In the genomic region with DNA sequence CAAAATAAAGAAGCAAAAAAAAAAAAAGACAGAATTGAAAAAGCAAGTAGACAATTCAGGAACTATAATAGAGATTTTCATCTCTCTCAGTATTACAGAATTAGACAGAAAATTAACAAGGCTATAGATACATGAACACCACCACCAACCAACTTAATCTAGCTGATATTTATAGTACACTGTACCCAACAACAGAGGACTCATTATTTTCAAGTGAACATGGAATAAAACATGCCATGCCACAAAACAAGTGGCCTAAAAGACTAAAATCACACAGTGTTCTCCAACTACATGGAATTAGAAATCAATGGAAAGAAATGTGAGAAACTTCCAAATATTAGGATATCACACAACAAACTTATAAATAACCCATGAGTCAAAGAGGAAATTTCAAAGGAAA, we compare ENCODE assay signal across 19 cellular contexts. TPM values are rescaled to one million over a fixed set of nuclear protein-coding genes. Genes with fewer than 3 reads are reported as not detected.
DNase-seq lines count a peak whose midpoint lies in the region; ATAC-seq and TF ChIP-seq lines count a peak whose summit lies in the region.
"Had no signal": no experiment of that assay in that cellular context is flagged by ENCODE, and none has a peak within 500 bp of the region (broad histone marks: within the 10 kb centered on the region; RNA-seq: fewer than 3 reads in every experiment).

No MANE protein-coding gene starts in this region.

- H2AFZ ChIP-seq in GM23338 = no peak overlapping the region

- H3K27ac ChIP-seq in CD8-positive, alpha-beta T cell (ENCODE audit: low read depth, low read length) = no peak overlapping the region
- H3K27ac ChIP-seq in GM23338 (ENCODE audit: low read depth) (no peak overlapping the region), esophagus muscularis mucosa (replicated peaks in 1 of 4) (no peak overlapping the region)
- H3K27ac ChIP-seq: 22Rv1; BLaER1 treated with 17β-estradiol and CSF1 and Interleukin-3, amounts not matched to agents 10 nM and 100 nM had no signal

- H4K20me1 ChIP-seq in GM23338 (replicated peaks; ENCODE audit: insufficient read depth) = 0 out of 2 replicates have a peak, but pooled peaks cover 2% of the 10 kb centered on the region

- H3K4me3 ChIP-seq in CD8-positive, alpha-beta T cell (ENCODE audit: low read depth, low read length) = no peak overlapping the region
- H3K4me3 ChIP-seq in GM23338 (no peak overlapping the region), esophagus muscularis mucosa (no peak overlapping the region)
- H3K4me3 ChIP-seq: BLaER1 treated with 17β-estradiol and CSF1 and Interleukin-3, amounts not matched to agents 10 nM and 100 nM; GM12878 had no signal

- H3K27me3 ChIP-seq in CD8-positive, alpha-beta T cell (ENCODE audit: insufficient read depth, low read length) = no peaks in the 10 kb centered on the region
- no peaks in the 10 kb centered on the region for H3K27me3 ChIP-seq in GM23338 (ENCODE audit: insufficient read depth)
- no peaks in the 10 kb centered on the region for H3K27me3 ChIP-seq in esophagus muscularis mucosa
- H3K27me3 ChIP-seq: BE2C; BLaER1 treated with 17β-estradiol and CSF1 and Interleukin-3, amounts not matched to agents 10 nM and 100 nM had no signal

- POLR2A ChIA-PET in CD8-positive, alpha-beta T cell (lab: Charles Lee) = no interaction called here

- no peak for TF ChIP-seq POLR2A in esophagus muscularis mucosa (IDR thresholded peaks at IDR 0.05; ENCODE audit: low read depth)

- DNase-seq in activated CD8-positive, alpha-beta memory T cell treated with anti-CD3 and anti-CD28 coated beads, Interleukin-2, amount 10 ng/mL, durations not matched to agents 7 days and 5 days = no peak
- no peak for DNase-seq in activated CD8-positive, alpha-beta memory T cell treated with anti-CD3 and anti-CD28 coated beads, Interleukin-2, amount 50 U/mL, for 48 hours
- no peak for DNase-seq in CD8-positive, alpha-beta T cell
- DNase-seq in GM23338 (ENCODE audit: low spot score) = no peak
- DNase-seq in esophagus muscularis mucosa (ENCODE audit: extremely low spot score) = no peak
- no peak for DNase-seq in activated T-helper 1 cell treated with anti-CD3 and anti-CD28 coated beads, Interleukin-12 subunit alpha, Interleukin-12 subunit beta, Interleukin-2, Interleukin-4 antibody, amounts not matched to agents 30 ng/mL and 10 ng/mL and 1 ng/mL, durations not matched to agents 14 hours and 24 hours and 36 hours (ENCODE audit: low spot score)
- DNase-seq: AML-193; BE2C; Calu3; CD4-positive, alpha-beta T cell; COR-L47; DMS153; DND-41; H7; HCEC 1CT had no signal

- H3K27ac Mint-ChIP-seq in activated CD8-positive, alpha-beta memory T cell treated with anti-CD3 and anti-CD28 coated beads, Interleukin-2, amount 10 ng/mL, durations not matched to agents 7 days and 5 days = peak overlapping the region; percentile 5
- peak overlapping the region; percentile 6 for H3K27ac Mint-ChIP-seq in CD8-positive, alpha-beta T cell
- H3K27ac Mint-ChIP-seq in GM23338 = peak overlapping the region; percentile 18; the same call in 1 of the 2 replicates
- no peak overlapping the region for H3K27ac Mint-ChIP-seq in activated T-helper 1 cell treated with anti-CD3 and anti-CD28 coated beads, Interleukin-12 subunit alpha, Interleukin-12 subunit beta, Interleukin-2, Interleukin-4 antibody, amounts not matched to agents 30 ng/mL and 10 ng/mL and 1 ng/mL, durations not matched to agents 14 hours and 24 hours and 36 hours
- H3K27ac Mint-ChIP-seq: CD14-positive monocyte; CD4-positive, alpha-beta T cell had no signal

- H3K9me3 ChIP-seq in CD8-positive, alpha-beta T cell (ENCODE audit: low read length) = no peaks in the 10 kb centered on the region
- no peaks in the 10 kb centered on the region for H3K9me3 ChIP-seq in esophagus muscularis mucosa
- H3K9me3 ChIP-seq: BE2C; BLaER1 treated with 17β-estradiol and CSF1 and Interleukin-3, amounts not matched to agents 10 nM and 100 nM had no signal

- H3K79me2 ChIP-seq in GM23338 (replicated peaks; ENCODE audit: insufficient read depth) = peaks cover 4% of the 10 kb centered on the region; the same call in 1 of the 2 replicates

- H3K36me3 Mint-ChIP-seq in activated CD8-positive, alpha-beta memory T cell treated with anti-CD3 and anti-CD28 coated beads, Interleukin-2, amount 10 ng/mL, durations not matched to agents 7 days and 5 days = peaks cover 46% of the 10 kb centered on the region
- H3K36me3 Mint-ChIP-seq in CD8-positive, alpha-beta T cell = peaks cover 57% of the 10 kb centered on the region
- peaks cover 5% of the 10 kb centered on the region; the same call in 1 of the 3 replicates for H3K36me3 Mint-ChIP-seq in GM23338 (ENCODE audit: low read depth)
- peaks cover 34% of the 10 kb centered on the region for H3K36me3 Mint-ChIP-seq in activated T-helper 1 cell treated with anti-CD3 and anti-CD28 coated beads, Interleukin-12 subunit alpha, Interleukin-12 subunit beta, Interleukin-2, Interleukin-4 antibody, amounts not matched to agents 30 ng/mL and 10 ng/mL and 1 ng/mL, durations not matched to agents 14 hours and 24 hours and 36 hours (ENCODE audit: low read depth)

- no peak for ATAC-seq in activated CD8-positive, alpha-beta memory T cell treated with anti-CD3 and anti-CD28 coated beads, Interleukin-2, amount 10 ng/mL, durations not matched to agents 7 days and 5 days
- no peak for ATAC-seq in CD8-positive, alpha-beta T cell
- no peak for ATAC-seq in GM23338
- ATAC-seq: GM12878 had no signal

- no peaks in the 10 kb centered on the region for H3K27me3 Mint-ChIP-seq in activated CD8-positive, alpha-beta memory T cell treated with anti-CD3 and anti-CD28 coated beads, Interleukin-2, amount 10 ng/mL, durations not matched to agents 7 days and 5 days
- no peaks in the 10 kb centered on the region for H3K27me3 Mint-ChIP-seq in CD8-positive, alpha-beta T cell (ENCODE audit: low read depth)
- H3K27me3 Mint-ChIP-seq in GM23338 (ENCODE audit: insufficient read depth, low read depth, poor library complexity) = no peaks in the 10 kb centered on the region
- H3K27me3 Mint-ChIP-seq in activated T-helper 1 cell treated with anti-CD3 and anti-CD28 coated beads, Interleukin-12 subunit alpha, Interleukin-12 subunit beta, Interleukin-2, Interleukin-4 antibody, amounts not matched to agents 30 ng/mL and 10 ng/mL and 1 ng/mL, durations not matched to agents 14 hours and 24 hours and 36 hours (ENCODE audit: insufficient read depth) = no peaks in the 10 kb centered on the region
- H3K27me3 Mint-ChIP-seq: CD4-positive, alpha-beta T cell had no signal

- H3K9me2 ChIP-seq in GM23338 (ENCODE audit: insufficient read depth) = no peaks in the 10 kb centered on the region

- H3F3A ChIP-seq in GM23338 (replicated peaks; ENCODE audit: low read depth) = no peaks in the 10 kb centered on the region

- H3K4me1 ChIP-seq in CD8-positive, alpha-beta T cell (ENCODE audit: insufficient read depth, low read length) = no peaks in the 10 kb centered on the region
- H3K4me1 ChIP-seq in GM23338 (ENCODE audit: insufficient read depth) (no peaks in the 10 kb centered on the region), esophagus muscularis mucosa (peaks cover 0 to 7% (median 3%) of the 10 kb centered on the region in 4 donors)
- H3K4me1 ChIP-seq: BE2C; BLaER1 treated with 17β-estradiol and CSF1 and Interleukin-3, amounts not matched to agents 10 nM and 100 nM had no signal

- no peak overlapping the region for H3K4me2 ChIP-seq in GM23338
- H3K4me2 ChIP-seq: BLaER1 treated with 17β-estradiol and CSF1 and Interleukin-3, amounts not matched to agents 10 nM and 100 nM had no signal

- TF ChIP-seq EP300 in esophagus muscularis mucosa (IDR thresholded peaks at IDR 0.05) = no peak

- peaks cover 3% of the 10 kb centered on the region for H3K36me3 ChIP-seq in CD8-positive, alpha-beta T cell (ENCODE audit: insufficient read depth, low read length)
- H3K36me3 ChIP-seq in GM23338 (ENCODE audit: insufficient read depth) = no peaks in the 10 kb centered on the region
- peaks cover 0 to 18% (median 10%) of the 10 kb centered on the region in 4 donors for H3K36me3 ChIP-seq in esophagus muscularis mucosa
- H3K36me3 ChIP-seq: BE2C had no signal

- H3K4me3 Mint-ChIP-seq in activated CD8-positive, alpha-beta memory T cell treated with anti-CD3 and anti-CD28 coated beads, Interleukin-2, amount 10 ng/mL, durations not matched to agents 7 days and 5 days = no peak overlapping the region
- H3K4me3 Mint-ChIP-seq in CD8-positive, alpha-beta T cell = no peak overlapping the region
- H3K4me3 Mint-ChIP-seq in GM23338 = no peak overlapping the region
- H3K4me3 Mint-ChIP-seq in activated T-helper 1 cell treated with anti-CD3 and anti-CD28 coated beads, Interleukin-12 subunit alpha, Interleukin-12 subunit beta, Interleukin-2, Interleukin-4 antibody, amounts not matched to agents 30 ng/mL and 10 ng/mL and 1 ng/mL, durations not matched to agents 14 hours and 24 hours and 36 hours = no peak overlapping the region
- H3K4me3 Mint-ChIP-seq: CD14-positive monocyte; CD4-positive, alpha-beta T cell had no signal

- intact Hi-C loops in CD8-positive, alpha-beta T cell (cut with DNase I, micrococcal nuclease) = no loop called here
- intact Hi-C loops in esophagus muscularis mucosa (cut with DNase I) = no loop called here
- intact Hi-C loops in activated T-helper 1 cell treated with anti-CD3 and anti-CD28 coated beads, Interleukin-12 subunit alpha, Interleukin-12 subunit beta, Interleukin-2, Interleukin-4 antibody, amounts not matched to agents 30 ng/mL and 10 ng/mL and 1 ng/mL, durations not matched to agents 14 hours and 24 hours and 36 hours (cut with micrococcal nuclease) = loop anchor here (5.0 kb wide), 1 partner anchor 334 kb away; no protein-coding TSS in a partner anchor

- no peak for TF ChIP-seq CTCF in CD8-positive, alpha-beta T cell (IDR thresholded peaks at IDR 0.05)
- TF ChIP-seq CTCF in GM23338 (conservative IDR thresholded peaks at IDR 0.05; ENCODE audit: low read depth in 2 of 2) (no peak), esophagus muscularis mucosa (IDR thresholded peaks at IDR 0.05) (no peak)

- CTCF ChIA-PET in activated CD8-positive, alpha-beta memory T cell treated with anti-CD3 and anti-CD28 coated beads, Interleukin-2, amount 10 ng/mL, durations not matched to agents 7 days and 5 days (lab: Charles Lee) = no interaction called here
- CTCF ChIA-PET in CD8-positive, alpha-beta T cell (lab: Charles Lee) = no interaction called here

- peaks cover 30% of the 10 kb centered on the region for H3K4me1 Mint-ChIP-seq in activated CD8-positive, alpha-beta memory T cell treated with anti-CD3 and anti-CD28 coated beads, Interleukin-2, amount 10 ng/mL, durations not matched to agents 7 days and 5 days
- H3K4me1 Mint-ChIP-seq in CD8-positive, alpha-beta T cell (ENCODE audit: low read depth) = peaks cover 35% of the 10 kb centered on the region
- H3K4me1 Mint-ChIP-seq in GM23338 = no peaks in the 10 kb centered on the region; the same call in 1 of the 3 replicates
- peaks cover 23% of the 10 kb centered on the region for H3K4me1 Mint-ChIP-seq in activated T-helper 1 cell treated with anti-CD3 and anti-CD28 coated beads, Interleukin-12 subunit alpha, Interleukin-12 subunit beta, Interleukin-2, Interleukin-4 antibody, amounts not matched to agents 30 ng/mL and 10 ng/mL and 1 ng/mL, durations not matched to agents 14 hours and 24 hours and 36 hours (ENCODE audit: low read depth)
- H3K4me1 Mint-ChIP-seq: CD14-positive monocyte had no signal

- no peaks in the 10 kb centered on the region for H3K9me3 Mint-ChIP-seq in activated CD8-positive, alpha-beta memory T cell treated with anti-CD3 and anti-CD28 coated beads, Interleukin-2, amount 10 ng/mL, durations not matched to agents 7 days and 5 days (ENCODE audit: low read depth)
- H3K9me3 Mint-ChIP-seq in CD8-positive, alpha-beta T cell = no peaks in the 10 kb centered on the region
- H3K9me3 Mint-ChIP-seq in GM23338 = no peaks in the 10 kb centered on the region
- H3K9me3 Mint-ChIP-seq in activated T-helper 1 cell treated with anti-CD3 and anti-CD28 coated beads, Interleukin-12 subunit alpha, Interleukin-12 subunit beta, Interleukin-2, Interleukin-4 antibody, amounts not matched to agents 30 ng/mL and 10 ng/mL and 1 ng/mL, durations not matched to agents 14 hours and 24 hours and 36 hours = no peaks in the 10 kb centered on the region
- H3K9me3 Mint-ChIP-seq: CD14-positive monocyte; CD4-positive, alpha-beta T cell had no signal

RNA-seq across cellular contexts. Expression of gene TMEM168, which starts 9.1 kb away (rescaled TPM):
- 10 to 100 TPM; 14.8 to 18.0 TPM for total RNA-seq in activated CD8-positive, alpha-beta memory T cell treated with anti-CD3 and anti-CD28 coated beads, Interleukin-2, amount 10 ng/mL, durations not matched to agents 7 days and 5 days
- total RNA-seq in CD8-positive, alpha-beta T cell = 10 to 100 TPM; 10.5 to 10.7 TPM
- total RNA-seq in GM23338 (2014; rRNA removed; shearing (Covaris generic)) = 14.8 and 16.2 TPM in 2 replicates
- polyA plus RNA-seq in GM23338 (2016; fragmentation: Nextera tagmentation; extraction: Ambion mirVana) = 4.0 and 5.2 TPM in 2 replicates
- 10 to 100 TPM; 13.7 to 22.8 (median 16.4) TPM for total RNA-seq in esophagus muscularis mucosa
- total RNA-seq in activated T-helper 1 cell treated with anti-CD3 and anti-CD28 coated beads, Interleukin-12 subunit alpha, Interleukin-12 subunit beta, Interleukin-2, Interleukin-4 antibody, amounts not matched to agents 30 ng/mL and 10 ng/mL and 1 ng/mL, durations not matched to agents 14 hours and 24 hours and 36 hours = 18.1 and 18.2 TPM in 2 replicates
